In genomic region chr10:122053314-122053713, GRCh38 we compare ENCODE assay signal across 16 cellular contexts.
"Had no signal": no experiment of that assay in that cellular context is flagged by ENCODE, and none has a peak within 500 bp of the region (broad histone marks: within the 10 kb centered on the region; RNA-seq: fewer than 3 reads in every experiment).

No MANE protein-coding gene starts in this region.

- H3K27me3 Mint-ChIP-seq: activated naive CD4-positive, alpha-beta T cell treated with anti-CD3 and anti-CD28 coated beads, Interleukin-2, amount 50 U/mL, for 24 hours; progenitor cell of endocrine pancreas had no signal

- FAIRE-seq: astrocyte, islet of Langerhans, TTC549 had no signal

- ATAC-seq: left colon had no signal

- H3K4me3 Mint-ChIP-seq: activated naive CD4-positive, alpha-beta T cell treated with anti-CD3 and anti-CD28 coated beads, Interleukin-2, amount 50 U/mL, for 24 hours; nephron progenitor cell; T-helper 2 cell treated with Interferon-gamma antibody and Interleukin-4, amounts not matched to agents 5 μg/mL and 100 μg/mL, for 36 hours had no signal

- DNase-seq: activated CD4-positive, alpha-beta T cell treated with anti-CD3 and anti-CD28 coated beads, Interleukin-2, amount 50 U/mL, for 4 hours; activated gamma-delta T cell; hippocampal formation; stimulated activated CD4-positive, alpha-beta T cell treated with anti-CD3 and anti-CD28 coated beads, Interleukin-4, amount 100 ng/mL, for 4 hours; stimulated activated naive CD4-positive, alpha-beta T cell had no signal

- H3K4me1 Mint-ChIP-seq: activated naive CD4-positive, alpha-beta T cell treated with anti-CD3 and anti-CD28 coated beads, Interleukin-2, amount 50 U/mL, for 24 hours had no signal

- H3K4me3 ChIP-seq: breast epithelium, coronary artery, tibial nerve had no signal

- H3K36me3 Mint-ChIP-seq: activated naive CD4-positive, alpha-beta T cell treated with anti-CD3 and anti-CD28 coated beads, Interleukin-2, amount 50 U/mL, for 24 hours had no signal

- H3K27ac Mint-ChIP-seq: activated naive CD4-positive, alpha-beta T cell treated with anti-CD3 and anti-CD28 coated beads, Interleukin-2, amount 50 U/mL, for 24 hours; nephron progenitor cell; progenitor cell of endocrine pancreas; T-helper 2 cell treated with Interferon-gamma antibody and Interleukin-4, amounts not matched to agents 5 μg/mL and 100 μg/mL, for 36 hours had no signal

- H3K9me3 ChIP-seq: breast epithelium, tibial nerve had no signal

- H3K9me3 Mint-ChIP-seq: activated naive CD4-positive, alpha-beta T cell treated with anti-CD3 and anti-CD28 coated beads, Interleukin-2, amount 50 U/mL, for 24 hours; nephron progenitor cell; T-helper 2 cell treated with Interferon-gamma antibody and Interleukin-4, amounts not matched to agents 5 μg/mL and 100 μg/mL, for 36 hours had no signal

- H3K27me3 ChIP-seq: breast epithelium, tibial nerve had no signal

- H3K36me3 ChIP-seq: breast epithelium, tibial nerve had no signal
